In genomic region chr20:63035284-63036185, GRCh38 we compare ENCODE assay signal across 33 cellular contexts. TPM values are rescaled to one million over a fixed set of nuclear protein-coding genes. Genes with fewer than 3 reads are reported as not detected.
DNase-seq lines count a peak whose midpoint lies in the region; ATAC-seq, FAIRE-seq and TF ChIP-seq lines count a peak whose summit lies in the region.
"Had no signal": no experiment of that assay in that cellular context is flagged by ENCODE, and none has a peak within 500 bp of the region (broad histone marks: within the 10 kb centered on the region; RNA-seq: fewer than 3 reads in every experiment).

No MANE protein-coding gene starts in this region.

- no peaks in the 10 kb centered on the region for H3K4me1 ChIP-seq in left lung
- H3K4me1 ChIP-seq: psoas muscle, SJSA1 had no signal

- H3K27me3 ChIP-seq in left lung, result peaks cover 20 to 100% of the 10 kb centered on the region in 2 donors

- H3K9me3 ChIP-seq in left lung, result no peaks in the 10 kb centered on the region
- H3K9me3 ChIP-seq: psoas muscle, SJSA1 had no signal

- FAIRE-seq in HTR-8/SVneo (lab: Jason Lieb, UNC) (peak; percentile 26), RCC 7860 (lab: Jason Lieb, UNC) (no peak)
- FAIRE-seq: astrocyte had no signal

- TF ChIP-seq CTCF in left lung (IDR thresholded peaks at IDR 0.05), result no peak

- peaks cover 8% of the 10 kb centered on the region for H3K4me1 Mint-ChIP-seq in stimulated activated effector memory CD8-positive, alpha-beta T cell treated with anti-CD3 and anti-CD28 coated beads, Interleukin-12 subunit alpha, Interleukin-12 subunit beta, amount 100 ng/mL, for 72 hours

- H3K36me3 Mint-ChIP-seq in stimulated activated effector memory CD8-positive, alpha-beta T cell treated with anti-CD3 and anti-CD28 coated beads, Interleukin-12 subunit alpha, Interleukin-12 subunit beta, amount 100 ng/mL, for 72 hours, result no peaks in the 10 kb centered on the region
- H3K36me3 Mint-ChIP-seq: mesothelial cell of epicardium; naive thymus-derived CD4-positive, alpha-beta T cell; stimulated activated memory B cell treated with anti-CD40 and anti-IgM and Interleukin-4, amounts not matched to agents 10 μg/mL and 1 μg/mL and 100 μg/mL, for 72 hours; type B pancreatic cell had no signal

- H3K36me3 ChIP-seq in left lung, result no peaks in the 10 kb centered on the region
- H3K36me3 ChIP-seq: cardiac muscle cell, SJSA1 had no signal

- H3K27ac Mint-ChIP-seq in stimulated activated effector memory CD8-positive, alpha-beta T cell treated with anti-CD3 and anti-CD28 coated beads, Interleukin-12 subunit alpha, Interleukin-12 subunit beta, amount 100 ng/mL, for 72 hours, result no peak overlapping the region
- H3K27ac Mint-ChIP-seq: CD4-positive, alpha-beta T cell; mesothelial cell of epicardium; naive thymus-derived CD4-positive, alpha-beta T cell; stimulated activated memory B cell treated with anti-CD40 and anti-IgM and Interleukin-4, amounts not matched to agents 10 μg/mL and 1 μg/mL and 100 μg/mL, for 72 hours; type B pancreatic cell had no signal

- intact Hi-C loops in Right ventricle myocardium superior (cut with DNase I), result no loop called here
- intact Hi-C loops in Right ventricle myocardium inferior (cut with DNase I), result no loop called here
- intact Hi-C loops in left lung (cut with DNase I), result no loop called here

- H3K4me3 ChIP-seq in left lung, result no peak overlapping the region
- H3K4me3 ChIP-seq: cardiac muscle cell, coronary artery, psoas muscle, SJSA1 had no signal

- H3K9me3 Mint-ChIP-seq in stimulated activated effector memory CD8-positive, alpha-beta T cell treated with anti-CD3 and anti-CD28 coated beads, Interleukin-12 subunit alpha, Interleukin-12 subunit beta, amount 100 ng/mL, for 72 hours, result no peaks in the 10 kb centered on the region
- H3K9me3 Mint-ChIP-seq: CD4-positive, alpha-beta T cell; mesothelial cell of epicardium; naive thymus-derived CD4-positive, alpha-beta T cell; stimulated activated memory B cell treated with anti-CD40 and anti-IgM and Interleukin-4, amounts not matched to agents 10 μg/mL and 1 μg/mL and 100 μg/mL, for 72 hours; type B pancreatic cell had no signal

- H3K4me3 Mint-ChIP-seq in stimulated activated effector memory CD8-positive, alpha-beta T cell treated with anti-CD3 and anti-CD28 coated beads, Interleukin-12 subunit alpha, Interleukin-12 subunit beta, amount 100 ng/mL, for 72 hours, result no peak overlapping the region
- H3K4me3 Mint-ChIP-seq: CD4-positive, alpha-beta T cell; mesothelial cell of epicardium; naive thymus-derived CD4-positive, alpha-beta T cell; stimulated activated memory B cell treated with anti-CD40 and anti-IgM and Interleukin-4, amounts not matched to agents 10 μg/mL and 1 μg/mL and 100 μg/mL, for 72 hours; type B pancreatic cell had no signal

- H3K27ac ChIP-seq in left lung, result no peak overlapping the region
- H3K27ac ChIP-seq: cardiac muscle cell, coronary artery, psoas muscle, SJSA1, VCaP had no signal

- DNase-seq in Right ventricle myocardium superior (peak; percentile 40), Right ventricle myocardium inferior (ENCODE audit: missing footprints) (no peak), HTR-8/SVneo (ENCODE audit: insufficient read length, low spot score) (no peak), left lung (peak; percentile 25 to 59), COLO829 (ENCODE audit: low spot score) (no peak), RCC 7860 (ENCODE audit: low spot score) (no peak), activated gamma-delta T cell treated with Interleukin-2 at 50 U/mL for 16 hours (no peak)
- no peak for DNase-seq in stimulated activated effector memory CD8-positive, alpha-beta T cell treated with anti-CD3 and anti-CD28 coated beads, Interleukin-12 subunit alpha, Interleukin-12 subunit beta, amount 100 ng/mL, for 72 hours (ENCODE audit: low spot score in 2 of 2)
- DNase-seq: 8988T; activated CD4-positive, alpha-beta T cell treated with anti-CD3 and anti-CD28 coated beads for 48 hours; activated CD8-positive, alpha-beta memory T cell treated with anti-CD3 and anti-CD28 coated beads for 24 hours; activated effector memory CD4-positive, alpha-beta T cell treated with anti-CD3 and anti-CD28 coated beads, Interleukin-2, amount 50 U/mL, for 16 hours; activated T-cell treated with anti-CD3 and anti-CD28 coated beads for 4 hours; CD4-positive, alpha-beta T cell; effector CD8-positive, alpha-beta T cell; hippocampal formation; IMR-90; left colon; naive thymus-derived CD4-positive, alpha-beta T cell; NCI-H2107; NCI-H774; occipital lobe; T1000 had no signal

- ATAC-seq in Right ventricle myocardium superior (ENCODE audit: poor library complexity), result no peak
- ATAC-seq in Right ventricle myocardium inferior, result no peak
- ATAC-seq in left lung, result no peak
- peak; percentile 24 for ATAC-seq in stimulated activated effector memory CD8-positive, alpha-beta T cell treated with anti-CD3 and anti-CD28 coated beads, Interleukin-12 subunit alpha, Interleukin-12 subunit beta, amount 100 ng/mL, for 72 hours
- ATAC-seq: HCT116; left colon; naive thymus-derived CD4-positive, alpha-beta T cell; psoas muscle; stimulated activated memory B cell treated with anti-CD40 and anti-IgM and Interleukin-4, amounts not matched to agents 10 μg/mL and 1 μg/mL and 100 μg/mL, for 72 hours had no signal

RNA-seq across cellular contexts. Expression of gene BHLHE23, which starts 28.8 kb away (rescaled TPM):
- total RNA-seq in Right ventricle myocardium superior (not detected), Right ventricle myocardium inferior (not detected), left lung (not detected)
- total RNA-seq: astrocyte; cardiac muscle cell; CD4-positive, alpha-beta T cell; IMR-90; left colon; mesothelial cell of epicardium; naive thymus-derived CD4-positive, alpha-beta T cell; occipital lobe; psoas muscle; SJSA1 had no signal

Comparison
In these comparisons a context has a peak if more than half of its experiments do, and no peak if none do; other contexts are left out.
1. DNase-seq: peak in Right ventricle myocardium superior (single experiment) and left lung (2 of 2); none in Right ventricle myocardium inferior (single experiment), HTR-8/SVneo (single experiment), stimulated activated effector memory CD8-positive, alpha-beta T cell treated with anti-CD3 and anti-CD28 coated beads, Interleukin-12 subunit alpha, Interleukin-12 subunit beta, amount 100 ng/mL, for 72 hours (0 of 2), COLO829 (single experiment), RCC 7860 (single experiment) and activated gamma-delta T cell treated with Interleukin-2 at 50 U/mL for 16 hours (single experiment).